Comparison of ENCODE assay signal across 2 cellular contexts in genomic region chr1:16387201-16388185, GRCh38.
TF ChIP-seq lines count a peak whose summit lies in the region.

No MANE protein-coding gene starts in this region.

TF ChIP-seq in HCT116, 20 proteins besides CTCF, POLR2A, EP300 and RAD21:
- TF ChIP-seq POLR2AphosphoS5 (IDR thresholded peaks at IDR 0.05; ENCODE audit: low read depth, low read length) (no peak), CEBPB (IDR thresholded peaks at IDR 0.05; ENCODE audit: low read depth) (no peak), SP1 (IDR thresholded peaks at IDR 0.05; ENCODE audit: low read depth) (no peak), SIN3A (IDR thresholded peaks at IDR 0.05; ENCODE audit: low read depth) (no peak), EZH2 (IDR thresholded peaks at IDR 0.05) (no peak), ZBTB33 (IDR thresholded peaks at IDR 0.05; ENCODE audit: extremely low read depth, insufficient replicate concordance, low read length) (no peak), JUND (IDR thresholded peaks at IDR 0.05) (no peak), FOSL1 (IDR thresholded peaks at IDR 0.05; ENCODE audit: low read depth) (no peak), SRF (IDR thresholded peaks at IDR 0.05; ENCODE audit: low read depth) (no peak), REST (IDR thresholded peaks at IDR 0.05; ENCODE audit: low read depth) (no peak), TCF7L2 (IDR thresholded peaks at IDR 0.05; ENCODE audit: borderline replicate concordance, extremely low read depth, insufficient read depth, insufficient read length) (no peak), EZH2phosphoT487 (IDR thresholded peaks at IDR 0.05; ENCODE audit: borderline replicate concordance) (no peak), CBX3 (IDR thresholded peaks at IDR 0.05; ENCODE audit: low read depth) (no peak), EGR1 (IDR thresholded peaks at IDR 0.05; ENCODE audit: low read depth) (no peak), ZFX (IDR thresholded peaks at IDR 0.05) (no peak)

TF ChIP-seq in GM12878, 131 proteins besides CTCF, POLR2A, EP300 and RAD21 (continues in another document):
- no peak for TF ChIP-seq E2F4 (IDR thresholded peaks at IDR 0.05; ENCODE audit: low read depth, low read length)
- TF ChIP-seq POU2F2 (IDR thresholded peaks at IDR 0.05; ENCODE audit: borderline replicate concordance, low read depth, low read length), result no peak
- no peak for TF ChIP-seq LARP7 (IDR thresholded peaks at IDR 0.05)
- no peak for TF ChIP-seq ESRRA (IDR thresholded peaks at IDR 0.05; ENCODE audit: low read length)
- TF ChIP-seq SMC3 (IDR thresholded peaks at IDR 0.05; ENCODE audit: borderline replicate concordance, low read length), result no peak
- TF ChIP-seq EZH2 (IDR thresholded peaks at IDR 0.05; ENCODE audit: borderline replicate concordance, control insufficient read depth, low read depth, low read length), result no peak
- no peak for TF ChIP-seq GABPA (IDR thresholded peaks at IDR 0.05; ENCODE audit: low read depth)
- no peak for TF ChIP-seq SMARCA5 (IDR thresholded peaks at IDR 0.05)
- no peak for TF ChIP-seq ZNF687 (IDR thresholded peaks at IDR 0.05)
- TF ChIP-seq ZBTB11 (CRISPR knock-in tag; IDR thresholded peaks at IDR 0.05), result no peak
- TF ChIP-seq WRNIP1 (IDR thresholded peaks at IDR 0.05; ENCODE audit: borderline replicate concordance, low read depth, low read length), result 0 out of 2 replicates have a peak, but pooled peaks have one; percentile 57
- no peak for TF ChIP-seq JUND (IDR thresholded peaks at IDR 0.05; ENCODE audit: low read depth, low read length)
- TF ChIP-seq NFYA (IDR thresholded peaks at IDR 0.05; ENCODE audit: borderline replicate concordance, low read depth, low read length), result no peak
- TF ChIP-seq BCLAF1 (IDR thresholded peaks at IDR 0.05), result no peak
- TF ChIP-seq SKIL (IDR thresholded peaks at IDR 0.05; ENCODE audit: low read depth, poor library complexity, severe bottlenecking), result no peak
- no peak for TF ChIP-seq ZNF274 (IDR thresholded peaks at IDR 0.05; ENCODE audit: insufficient read depth, insufficient read length)
- peak; percentile 75; the same call in 1 of the 2 replicates for TF ChIP-seq MTA3 (IDR thresholded peaks at IDR 0.05; ENCODE audit: borderline replicate concordance, low read length)
- peak; percentile 66; the same call in 1 of the 2 replicates for TF ChIP-seq ASH2L (IDR thresholded peaks at IDR 0.05; ENCODE audit: borderline replicate concordance, low read depth)
- no peak for TF ChIP-seq FOXK2 (IDR thresholded peaks at IDR 0.05)
- no peak for TF ChIP-seq ZBTB40 (IDR thresholded peaks at IDR 0.05; ENCODE audit: borderline replicate concordance)
- TF ChIP-seq TBL1XR1 (IDR thresholded peaks at IDR 0.05; ENCODE audit: low read depth, low read length), result no peak
- peak; percentile 24; the same call in 1 of the 2 replicates for TF ChIP-seq IRF4 (IDR thresholded peaks at IDR 0.05; ENCODE audit: low read depth, low read length)
- 0 out of 2 replicates have a peak, but pooled peaks have one; percentile 27 for TF ChIP-seq PML (IDR thresholded peaks at IDR 0.05; ENCODE audit: low read length)
- peak; percentile 33; the same call in 1 of the 2 replicates for TF ChIP-seq IKZF1 (conservative IDR thresholded peaks at IDR 0.05)
- no peak for TF ChIP-seq HSF1 (IDR thresholded peaks at IDR 0.05; ENCODE audit: low read depth, low read length)
